Comparison of ENCODE assay signal across 37 cellular contexts in the genomic region with DNA sequence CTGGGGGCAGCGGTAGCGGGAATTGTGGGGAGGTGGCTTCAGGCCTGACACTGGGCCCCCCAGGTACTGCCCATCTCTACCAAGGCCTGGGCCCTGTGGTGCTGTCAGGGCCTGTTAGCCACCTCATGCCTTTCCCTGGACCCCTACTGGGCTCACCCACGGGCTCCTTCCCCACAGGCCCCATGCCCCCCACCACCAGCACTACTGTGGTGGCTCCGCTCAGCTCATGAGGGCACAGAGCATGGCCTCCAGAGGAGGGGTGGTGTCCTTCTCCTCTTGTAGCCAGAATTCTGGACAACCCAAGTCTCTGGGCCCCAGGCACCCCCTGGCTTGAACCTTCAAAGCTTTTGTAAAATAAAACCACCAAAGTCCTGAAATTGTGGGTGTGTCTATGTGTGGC. TPM values are rescaled to one million over a fixed set of nuclear protein-coding genes. Genes with fewer than 3 reads are reported as not detected.
"Had no signal": no experiment of that assay in that cellular context is flagged by ENCODE, and none has a peak within 500 bp of the region (broad histone marks: within the 10 kb centered on the region; RNA-seq: fewer than 3 reads in every experiment).

No MANE protein-coding gene starts in this region.

- H2AFZ ChIP-seq: hepatocyte had no signal

- H3K4me1 ChIP-seq: esophagus muscularis mucosa, foreskin keratinocyte, gastroesophageal sphincter, heart left ventricle, left lung, psoas muscle, sigmoid colon, transverse colon had no signal

- H3K27ac Mint-ChIP-seq: endodermal cell; naive thymus-derived CD8-positive, alpha-beta T cell; nephron progenitor cell; stimulated activated effector memory CD8-positive, alpha-beta T cell treated with anti-CD3 and anti-CD28 coated beads, Interleukin-12 subunit alpha, Interleukin-12 subunit beta, amount 100 ng/mL, for 72 hours had no signal

- DNase-seq: cerebellar nuclear complex; dorsolateral prefrontal cortex; effector CD8-positive, alpha-beta T cell; endodermal cell; foreskin keratinocyte; heart left ventricle; left cardiac atrium; left lung; mesendoderm; naive thymus-derived CD8-positive, alpha-beta T cell; nephron progenitor cell; nucleus accumbens; posterior cingulate gyrus; psoas muscle; right cardiac atrium; sigmoid colon; stimulated activated CD4-positive, alpha-beta T cell treated with anti-CD3 and anti-CD28 coated beads, Interleukin-2, amount 100 ng/mL, for 24 hours; stimulated activated CD4-positive, alpha-beta T cell treated with anti-CD3 and anti-CD28 coated beads, Interleukin-4, amount 100 ng/mL, for 24 hours; stimulated activated naive CD4-positive, alpha-beta T cell treated with Interleukin-2 at 50 U/mL for 16 hours; transverse colon had no signal

- H3K9me3 ChIP-seq: esophagus muscularis mucosa, gastroesophageal sphincter, heart left ventricle, left lung, psoas muscle, sigmoid colon, thoracic aorta, transverse colon had no signal

- H3K9me3 Mint-ChIP-seq: stimulated activated effector memory CD8-positive, alpha-beta T cell treated with anti-CD3 and anti-CD28 coated beads, Interleukin-12 subunit alpha, Interleukin-12 subunit beta, amount 100 ng/mL, for 72 hours had no signal

- H3K79me2 ChIP-seq: hepatocyte had no signal

- H3K4me3 ChIP-seq: dorsolateral prefrontal cortex, esophagus muscularis mucosa, gastroesophageal sphincter, heart left ventricle, hepatocyte, left lung, psoas muscle, sigmoid colon, thoracic aorta, transverse colon had no signal

- H3K36me3 Mint-ChIP-seq: naive thymus-derived CD8-positive, alpha-beta T cell; stimulated activated effector memory CD8-positive, alpha-beta T cell treated with anti-CD3 and anti-CD28 coated beads, Interleukin-12 subunit alpha, Interleukin-12 subunit beta, amount 100 ng/mL, for 72 hours had no signal

- FAIRE-seq: colon, islet of Langerhans had no signal

- H3K27ac ChIP-seq: dorsolateral prefrontal cortex, epithelial cell of prostate, esophagus muscularis mucosa, foreskin keratinocyte, gastroesophageal sphincter, heart left ventricle, left lung, psoas muscle, sigmoid colon, thoracic aorta, transverse colon had no signal

- H3K36me3 ChIP-seq: esophagus muscularis mucosa, gastroesophageal sphincter, heart left ventricle, left lung, sigmoid colon, thoracic aorta, transverse colon had no signal

- H3K27me3 Mint-ChIP-seq: naive thymus-derived CD8-positive, alpha-beta T cell had no signal

- H3K27me3 ChIP-seq: foreskin keratinocyte, gastroesophageal sphincter, hepatocyte, left lung, sigmoid colon, transverse colon had no signal

- H3K4me1 Mint-ChIP-seq: endodermal cell had no signal

- ATAC-seq: foreskin keratinocyte; gastroesophageal sphincter; heart left ventricle; left cardiac atrium; naive thymus-derived CD8-positive, alpha-beta T cell; psoas muscle; right cardiac atrium; stimulated activated effector memory CD8-positive, alpha-beta T cell treated with anti-CD3 and anti-CD28 coated beads, Interleukin-12 subunit alpha, Interleukin-12 subunit beta, amount 100 ng/mL, for 72 hours had no signal

- H3K4me2 ChIP-seq: hepatocyte had no signal

- H3K4me3 Mint-ChIP-seq: endodermal cell; naive thymus-derived CD8-positive, alpha-beta T cell; nephron progenitor cell; stimulated activated effector memory CD8-positive, alpha-beta T cell treated with anti-CD3 and anti-CD28 coated beads, Interleukin-12 subunit alpha, Interleukin-12 subunit beta, amount 100 ng/mL, for 72 hours had no signal

RNA-seq across cellular contexts. Expression of a gene that starts 7.5 kb away (rescaled TPM):
- total RNA-seq: endodermal cell; fibroblast of lung; foreskin keratinocyte; gastroesophageal sphincter; hepatocyte; kidney epithelial cell; left cardiac atrium; lower leg skin; lung microvascular endothelial cell; myocyte; naive thymus-derived CD8-positive, alpha-beta T cell; osteocyte; renal cortical epithelial cell; right cardiac atrium; sigmoid colon; transverse colon; urinary bladder had no signal

RNA-seq across cellular contexts. Expression of a gene that starts 32.4 kb away (rescaled TPM):
- total RNA-seq: endodermal cell; esophagus muscularis mucosa; fibroblast of lung; foreskin keratinocyte; gastroesophageal sphincter; heart left ventricle; kidney epithelial cell; left cardiac atrium; left lung; lower leg skin; lung microvascular endothelial cell; myocyte; naive thymus-derived CD8-positive, alpha-beta T cell; osteocyte; psoas muscle; right cardiac atrium; sigmoid colon; skeletal muscle tissue; thoracic aorta; transverse colon; urinary bladder had no signal

RNA-seq across cellular contexts. Expression of a gene that starts 32.4 kb away (rescaled TPM):
- total RNA-seq: dorsolateral prefrontal cortex; endodermal cell; esophagus muscularis mucosa; fibroblast of lung; foreskin keratinocyte; gastroesophageal sphincter; heart left ventricle; kidney epithelial cell; left cardiac atrium; lower leg skin; lung microvascular endothelial cell; myocyte; naive thymus-derived CD8-positive, alpha-beta T cell; osteocyte; psoas muscle; renal cortical epithelial cell; right cardiac atrium; sigmoid colon; skeletal muscle tissue; thoracic aorta; urinary bladder had no signal

RNA-seq across cellular contexts. Expression of a gene that starts 41.5 kb away (rescaled TPM):
- total RNA-seq: skeletal muscle tissue had no signal
